Comparison of ENCODE assay signal across 26 cellular contexts in genomic region chrX:9144643-9145290, GRCh38.
DNase-seq lines count a peak whose midpoint lies in the region; ATAC-seq and TF ChIP-seq lines count a peak whose summit lies in the region.
"Had no signal": no experiment of that assay in that cellular context is flagged by ENCODE, and none has a peak within 500 bp of the region (broad histone marks: within the 10 kb centered on the region; RNA-seq: fewer than 3 reads in every experiment).

No MANE protein-coding gene starts in this region.

- DNase-seq in adipocyte (ENCODE audit: low read depth) (peak; percentile 33), HAP-1 (ENCODE audit: low spot score in 2 of 2) (no peak)
- DNase-seq: activated CD4-positive, CD25-positive, alpha-beta regulatory T cell; activated CD8-positive, alpha-beta T cell treated with anti-CD3 and anti-CD28 coated beads, Interleukin-2, amount 10 ng/mL, durations not matched to agents 7 days and 5 days; activated naive CD4-positive, alpha-beta T cell treated with anti-CD3 and anti-CD28 coated beads, Interleukin-2, amount 10 ng/mL, durations not matched to agents 7 days and 5 days; activated T-cell treated with anti-CD3 and anti-CD28 coated beads, Interleukin-2, amount 50 U/mL, for 1 hour; aorta; COR-L47; effector CD8-positive, alpha-beta T cell; left ventricle myocardium inferior; MG63; NCI-H1694; NCI-H2227 treated with DMSO at 0.1 percent for 48 hours; NCI-H82; small intestine; stimulated activated naive CD4-positive, alpha-beta T cell treated with Interleukin-2 at 50 U/mL for 16 hours; thyroid gland had no signal

- peaks cover 4% of the 10 kb centered on the region for H3K36me3 Mint-ChIP-seq in nephron (ENCODE audit: low read depth)
- H3K36me3 Mint-ChIP-seq: activated naive CD4-positive, alpha-beta T cell treated with anti-CD3 and anti-CD28 coated beads, Interleukin-2, amount 10 ng/mL, durations not matched to agents 7 days and 5 days; IgD-negative memory B cell had no signal

- peaks cover 0 to 15% (median 0%) of the 10 kb centered on the region in 11 experiments; a peak in 2 of 22 replicates for H3K27me3 ChIP-seq in BLaER1 treated with 17β-estradiol and CSF1 and Interleukin-3, amounts not matched to agents 10 nM and 100 nM
- H3K27me3 ChIP-seq in adipocyte (replicated peaks; ENCODE audit: control insufficient read depth, insufficient read depth, low read length), result no peaks in the 10 kb centered on the region
- H3K27me3 ChIP-seq in HAP-1 (ENCODE audit: low read depth), result no peaks in the 10 kb centered on the region
- H3K27me3 ChIP-seq: MG63, thyroid gland had no signal

- H3K27ac Mint-ChIP-seq in nephron, result peak overlapping the region in 2 of 3 experiments; percentile 13 to 51
- H3K27ac Mint-ChIP-seq: activated CD8-positive, alpha-beta T cell treated with anti-CD3 and anti-CD28 coated beads, Interleukin-2, amount 10 ng/mL, durations not matched to agents 7 days and 5 days; activated naive CD4-positive, alpha-beta T cell treated with anti-CD3 and anti-CD28 coated beads, Interleukin-2, amount 10 ng/mL, durations not matched to agents 7 days and 5 days; IgD-negative memory B cell had no signal

- peak overlapping the region; percentile 26 to 78 (median 40); a peak in 21 of 22 replicates for H3K4me2 ChIP-seq in BLaER1 treated with 17β-estradiol and CSF1 and Interleukin-3, amounts not matched to agents 10 nM and 100 nM

- H3K27me3 Mint-ChIP-seq in nephron (ENCODE audit: low read depth), result no peaks in the 10 kb centered on the region

- H3K4me1 Mint-ChIP-seq in nephron, result peaks cover 19% of the 10 kb centered on the region
- H3K4me1 Mint-ChIP-seq: activated naive CD4-positive, alpha-beta T cell treated with anti-CD3 and anti-CD28 coated beads, Interleukin-2, amount 10 ng/mL, durations not matched to agents 7 days and 5 days; IgD-negative memory B cell had no signal

- H4K20me1 ChIP-seq in BLaER1 treated with 17β-estradiol and CSF1 and Interleukin-3, amounts not matched to agents 10 nM and 100 nM, result no peaks in the 10 kb centered on the region

- peaks cover 0 to 5% (median 0%) of the 10 kb centered on the region in 11 experiments; a peak in 3 of 22 replicates for H3K9me3 ChIP-seq in BLaER1 treated with 17β-estradiol and CSF1 and Interleukin-3, amounts not matched to agents 10 nM and 100 nM (replicated peaks in 1 of 11)
- no peaks in the 10 kb centered on the region for H3K9me3 ChIP-seq in HEK293 (ENCODE audit: control insufficient read depth, insufficient read depth, low read depth, low read length)
- no peaks in the 10 kb centered on the region for H3K9me3 ChIP-seq in adipocyte (ENCODE audit: control insufficient read depth, low read length)
- H3K9me3 ChIP-seq in HAP-1, result no peaks in the 10 kb centered on the region
- H3K9me3 ChIP-seq: left ventricle myocardium inferior, MG63, thyroid gland had no signal

- POLR2A ChIA-PET in HEK293 (lab: Yijun Ruan, JAX), result no interaction called here

- CTCF ChIA-PET in HEK293 (lab: Yijun Ruan, JAX), result no interaction called here

- no peaks in the 10 kb centered on the region for H3K36me3 ChIP-seq in BLaER1 treated with 17β-estradiol and CSF1 and Interleukin-3, amounts not matched to agents 10 nM and 100 nM
- H3K36me3 ChIP-seq in HEK293 (ENCODE audit: control insufficient read depth in 2 of 2, insufficient read depth in 1 of 2, low read length in 2 of 2) (no peaks in the 10 kb centered on the region), adipocyte (ENCODE audit: control insufficient read depth, insufficient read depth, low read length, severe bottlenecking) (no peaks in the 10 kb centered on the region), HAP-1 (replicated peaks) (no peaks in the 10 kb centered on the region)
- H3K36me3 ChIP-seq: left ventricle myocardium inferior, MG63, thyroid gland had no signal

- no peak overlapping the region for H3K9ac ChIP-seq in BLaER1 treated with 17β-estradiol and CSF1 and Interleukin-3, amounts not matched to agents 10 nM and 100 nM
- H3K9ac ChIP-seq in adipocyte (ENCODE audit: low read length), result no peak overlapping the region

- no peak overlapping the region for H3K4me3 ChIP-seq in BLaER1 treated with 17β-estradiol and CSF1 and Interleukin-3, amounts not matched to agents 10 nM and 100 nM
- H3K4me3 ChIP-seq in HEK293 (ENCODE audit: low read depth, low read length) (no peak overlapping the region), adipocyte (ENCODE audit: low read length) (no peak overlapping the region), HAP-1 (no peak overlapping the region)
- H3K4me3 ChIP-seq: left ventricle myocardium inferior, MG63, thyroid gland had no signal

- H3K4me1 ChIP-seq in BLaER1 treated with 17β-estradiol and CSF1 and Interleukin-3, amounts not matched to agents 10 nM and 100 nM, result peaks cover 8 to 17% (median 13%) of the 10 kb centered on the region in 10 experiments; a peak in 19 of 20 replicates
- no peaks in the 10 kb centered on the region for H3K4me1 ChIP-seq in HEK293 (ENCODE audit: control insufficient read depth, insufficient read depth, low read length)
- H3K4me1 ChIP-seq in adipocyte (ENCODE audit: control insufficient read depth, insufficient read depth, low read length), result peaks cover 26% of the 10 kb centered on the region
- no peaks in the 10 kb centered on the region for H3K4me1 ChIP-seq in HAP-1
- H3K4me1 ChIP-seq: left ventricle myocardium inferior, thyroid gland had no signal

- H3K27ac ChIP-seq in BLaER1 treated with 17β-estradiol and CSF1 and Interleukin-3, amounts not matched to agents 10 nM and 100 nM, result 0 out of 22 replicates have a peak overlapping the region, but pooled peaks of 1 of the 11 experiments have one; percentile 43
- H3K27ac ChIP-seq in HEK293 (ENCODE audit: extremely low read depth, low read depth, low read length), result no peak overlapping the region
- H3K27ac ChIP-seq: left ventricle myocardium inferior, thyroid gland had no signal

- H3K4me3 Mint-ChIP-seq in nephron, result no peak overlapping the region
- H3K4me3 Mint-ChIP-seq: activated CD8-positive, alpha-beta T cell treated with anti-CD3 and anti-CD28 coated beads, Interleukin-2, amount 10 ng/mL, durations not matched to agents 7 days and 5 days; activated naive CD4-positive, alpha-beta T cell treated with anti-CD3 and anti-CD28 coated beads, Interleukin-2, amount 10 ng/mL, durations not matched to agents 7 days and 5 days; IgD-negative memory B cell; neural crest cell had no signal

- ATAC-seq in GM19463 (IDR thresholded peaks at IDR 0.05; ENCODE audit: unreplicated experiment) (no peak), GM19397 (IDR thresholded peaks at IDR 0.05; ENCODE audit: unreplicated experiment) (no peak)
- ATAC-seq: activated CD8-positive, alpha-beta T cell treated with anti-CD3 and anti-CD28 coated beads, Interleukin-2, amount 10 ng/mL, durations not matched to agents 7 days and 5 days; esophagus mucosa; SK-N-SH treated with all-trans-retinoic acid at 6 μM for 48 hours had no signal

- TF ChIP-seq CTCF in HEK293 (tag by site-specific recombination; IDR thresholded peaks at IDR 0.05) (no peak), nephron (IDR thresholded peaks at IDR 0.05; ENCODE audit: unreplicated experiment in 3 of 3) (no peak)

- peaks cover 12% of the 10 kb centered on the region for H3K9me3 Mint-ChIP-seq in nephron
- H3K9me3 Mint-ChIP-seq: activated naive CD4-positive, alpha-beta T cell treated with anti-CD3 and anti-CD28 coated beads, Interleukin-2, amount 10 ng/mL, durations not matched to agents 7 days and 5 days; neural crest cell had no signal

- in situ Hi-C loops in HAP-1 (cut with MboI; ENCODE audit: low sequenced_read_pairs), result no loop called here

TF ChIP-seq in HEK293, 187 proteins besides CTCF, POLR2A, EP300 and RAD21:
- no peak for TF ChIP-seq ZNF362 (tag by site-specific recombination; IDR thresholded peaks at IDR 0.05)
- TF ChIP-seq ZNF335 (tag by site-specific recombination; conservative IDR thresholded peaks at IDR 0.05), result no peak
- peak; percentile 54; the same call in 1 of the 2 replicates for TF ChIP-seq TRIM28 (IDR thresholded peaks at IDR 0.05; ENCODE audit: borderline replicate concordance, low read length)
- peak; percentile 82 for TF ChIP-seq TCF7L2 (IDR thresholded peaks at IDR 0.05; ENCODE audit: borderline replicate concordance, low read depth, low read length)
- no peak for TF ChIP-seq ZNF354C (tag by site-specific recombination; IDR thresholded peaks at IDR 0.05; ENCODE audit: borderline replicate concordance, low read depth)
TF ChIP-seq in HEK293: peak in this region for 2.
